Comparison of ENCODE assay signal across 1 cellular context in the genomic region with DNA sequence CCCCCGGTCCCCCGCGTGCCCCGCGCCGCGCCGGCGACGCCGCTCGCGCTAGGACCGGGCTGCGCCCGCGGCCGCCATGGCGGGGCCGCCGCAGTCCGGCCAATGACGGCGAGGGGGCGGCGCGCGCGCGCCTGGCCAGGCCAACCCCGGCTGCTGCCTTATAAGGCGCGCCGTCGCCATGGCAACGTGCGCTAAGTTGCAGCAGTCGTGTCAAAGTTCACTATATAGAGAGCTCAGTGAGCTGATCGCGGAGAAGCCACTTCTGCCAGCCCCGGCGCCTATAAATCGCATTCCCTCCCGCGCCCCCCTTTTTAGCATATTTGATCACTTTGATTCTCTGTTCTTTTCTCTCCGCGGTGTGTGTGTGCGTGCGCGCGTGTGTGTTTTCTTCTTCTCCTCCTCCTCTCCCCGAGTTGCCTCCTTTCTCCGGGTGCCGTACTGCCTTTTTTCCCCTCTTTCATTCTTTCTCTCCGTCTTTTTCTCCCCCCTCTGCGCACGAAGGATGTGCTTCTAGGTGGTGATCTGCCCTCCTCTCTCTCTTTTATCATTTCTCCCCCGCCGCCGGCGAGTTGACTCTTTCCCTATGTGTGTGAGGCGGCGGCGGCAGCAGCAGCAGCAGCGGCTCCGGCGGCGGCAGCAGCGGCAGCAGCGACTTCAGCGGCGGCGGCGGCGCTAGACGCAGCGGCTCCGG.
TF ChIP-seq lines count a peak whose summit lies in the region.

A gene (plus strand): TSS at position 251 of the 691 bp plus-strand sequence. CDS start 1,406 bp downstream, outside the sequence.

TF ChIP-seq in GM12878, 131 proteins besides CTCF, POLR2A, EP300 and RAD21 (continued from another document and continues in another):
- TF ChIP-seq ATF7 (IDR thresholded peaks at IDR 0.05; ENCODE audit: low read depth): 0 out of 2 replicates have a peak, but pooled peaks have one; percentile 18
- peak; percentile 91 for TF ChIP-seq NR2C1 (IDR thresholded peaks at IDR 0.05)
- TF ChIP-seq SMC3 (IDR thresholded peaks at IDR 0.05; ENCODE audit: borderline replicate concordance, low read length): no peak
- TF ChIP-seq, protein P1, sequence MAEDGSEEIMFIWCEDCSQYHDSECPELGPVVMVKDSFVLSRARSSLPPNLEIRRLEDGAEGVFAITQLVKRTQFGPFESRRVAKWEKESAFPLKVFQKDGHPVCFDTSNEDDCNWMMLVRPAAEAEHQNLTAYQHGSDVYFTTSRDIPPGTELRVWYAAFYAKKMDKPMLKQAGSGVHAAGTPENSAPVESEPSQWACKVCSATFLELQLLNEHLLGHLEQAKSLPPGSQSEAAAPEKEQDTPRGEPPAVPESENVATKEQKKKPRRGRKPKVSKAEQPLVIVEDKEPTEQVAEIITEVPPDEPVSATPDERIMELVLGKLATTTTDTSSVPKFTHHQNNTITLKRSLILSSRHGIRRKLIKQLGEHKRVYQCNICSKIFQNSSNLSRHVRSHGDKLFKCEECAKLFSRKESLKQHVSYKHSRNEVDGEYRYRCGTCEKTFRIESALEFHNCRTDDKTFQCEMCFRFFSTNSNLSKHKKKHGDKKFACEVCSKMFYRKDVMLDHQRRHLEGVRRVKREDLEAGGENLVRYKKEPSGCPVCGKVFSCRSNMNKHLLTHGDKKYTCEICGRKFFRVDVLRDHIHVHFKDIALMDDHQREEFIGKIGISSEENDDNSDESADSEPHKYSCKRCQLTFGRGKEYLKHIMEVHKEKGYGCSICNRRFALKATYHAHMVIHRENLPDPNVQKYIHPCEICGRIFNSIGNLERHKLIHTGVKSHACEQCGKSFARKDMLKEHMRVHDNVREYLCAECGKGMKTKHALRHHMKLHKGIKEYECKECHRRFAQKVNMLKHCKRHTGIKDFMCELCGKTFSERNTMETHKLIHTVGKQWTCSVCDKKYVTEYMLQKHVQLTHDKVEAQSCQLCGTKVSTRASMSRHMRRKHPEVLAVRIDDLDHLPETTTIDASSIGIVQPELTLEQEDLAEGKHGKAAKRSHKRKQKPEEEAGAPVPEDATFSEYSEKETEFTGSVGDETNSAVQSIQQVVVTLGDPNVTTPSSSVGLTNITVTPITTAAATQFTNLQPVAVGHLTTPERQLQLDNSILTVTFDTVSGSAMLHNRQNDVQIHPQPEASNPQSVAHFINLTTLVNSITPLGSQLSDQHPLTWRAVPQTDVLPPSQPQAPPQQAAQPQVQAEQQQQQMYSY (CRISPR knock-in tag; IDR thresholded peaks at IDR 0.05): no peak
- TF ChIP-seq, protein P2, sequence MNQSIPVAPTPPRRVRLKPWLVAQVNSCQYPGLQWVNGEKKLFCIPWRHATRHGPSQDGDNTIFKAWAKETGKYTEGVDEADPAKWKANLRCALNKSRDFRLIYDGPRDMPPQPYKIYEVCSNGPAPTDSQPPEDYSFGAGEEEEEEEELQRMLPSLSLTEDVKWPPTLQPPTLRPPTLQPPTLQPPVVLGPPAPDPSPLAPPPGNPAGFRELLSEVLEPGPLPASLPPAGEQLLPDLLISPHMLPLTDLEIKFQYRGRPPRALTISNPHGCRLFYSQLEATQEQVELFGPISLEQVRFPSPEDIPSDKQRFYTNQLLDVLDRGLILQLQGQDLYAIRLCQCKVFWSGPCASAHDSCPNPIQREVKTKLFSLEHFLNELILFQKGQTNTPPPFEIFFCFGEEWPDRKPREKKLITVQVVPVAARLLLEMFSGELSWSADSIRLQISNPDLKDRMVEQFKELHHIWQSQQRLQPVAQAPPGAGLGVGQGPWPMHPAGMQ (IDR thresholded peaks at IDR 0.05; ENCODE audit: borderline replicate concordance): no peak
- no peak for TF ChIP-seq ZNF24 (IDR thresholded peaks at IDR 0.05)
- TF ChIP-seq, protein P3, sequence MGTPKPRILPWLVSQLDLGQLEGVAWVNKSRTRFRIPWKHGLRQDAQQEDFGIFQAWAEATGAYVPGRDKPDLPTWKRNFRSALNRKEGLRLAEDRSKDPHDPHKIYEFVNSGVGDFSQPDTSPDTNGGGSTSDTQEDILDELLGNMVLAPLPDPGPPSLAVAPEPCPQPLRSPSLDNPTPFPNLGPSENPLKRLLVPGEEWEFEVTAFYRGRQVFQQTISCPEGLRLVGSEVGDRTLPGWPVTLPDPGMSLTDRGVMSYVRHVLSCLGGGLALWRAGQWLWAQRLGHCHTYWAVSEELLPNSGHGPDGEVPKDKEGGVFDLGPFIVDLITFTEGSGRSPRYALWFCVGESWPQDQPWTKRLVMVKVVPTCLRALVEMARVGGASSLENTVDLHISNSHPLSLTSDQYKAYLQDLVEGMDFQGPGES (IDR thresholded peaks at IDR 0.05): no peak
- no peak for TF ChIP-seq KDM1A (IDR thresholded peaks at IDR 0.05; ENCODE audit: borderline replicate concordance)
- TF ChIP-seq, protein P4, sequence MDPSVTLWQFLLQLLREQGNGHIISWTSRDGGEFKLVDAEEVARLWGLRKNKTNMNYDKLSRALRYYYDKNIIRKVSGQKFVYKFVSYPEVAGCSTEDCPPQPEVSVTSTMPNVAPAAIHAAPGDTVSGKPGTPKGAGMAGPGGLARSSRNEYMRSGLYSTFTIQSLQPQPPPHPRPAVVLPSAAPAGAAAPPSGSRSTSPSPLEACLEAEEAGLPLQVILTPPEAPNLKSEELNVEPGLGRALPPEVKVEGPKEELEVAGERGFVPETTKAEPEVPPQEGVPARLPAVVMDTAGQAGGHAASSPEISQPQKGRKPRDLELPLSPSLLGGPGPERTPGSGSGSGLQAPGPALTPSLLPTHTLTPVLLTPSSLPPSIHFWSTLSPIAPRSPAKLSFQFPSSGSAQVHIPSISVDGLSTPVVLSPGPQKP (IDR thresholded peaks at IDR 0.05; ENCODE audit: low read depth, low read length): 0 out of 2 replicates have a peak, but pooled peaks have one; percentile 24
- TF ChIP-seq GATAD2B (conservative IDR thresholded peaks at IDR 0.05; ENCODE audit: low read depth): no peak
- TF ChIP-seq SP1 (IDR thresholded peaks at IDR 0.05; ENCODE audit: low read depth, low read length): peak; percentile 78
- TF ChIP-seq NBN (IDR thresholded peaks at IDR 0.05): peak; percentile 92
- no peak for TF ChIP-seq FOXM1 (IDR thresholded peaks at IDR 0.05; ENCODE audit: low read depth, low read length)
- TF ChIP-seq, protein P5, sequence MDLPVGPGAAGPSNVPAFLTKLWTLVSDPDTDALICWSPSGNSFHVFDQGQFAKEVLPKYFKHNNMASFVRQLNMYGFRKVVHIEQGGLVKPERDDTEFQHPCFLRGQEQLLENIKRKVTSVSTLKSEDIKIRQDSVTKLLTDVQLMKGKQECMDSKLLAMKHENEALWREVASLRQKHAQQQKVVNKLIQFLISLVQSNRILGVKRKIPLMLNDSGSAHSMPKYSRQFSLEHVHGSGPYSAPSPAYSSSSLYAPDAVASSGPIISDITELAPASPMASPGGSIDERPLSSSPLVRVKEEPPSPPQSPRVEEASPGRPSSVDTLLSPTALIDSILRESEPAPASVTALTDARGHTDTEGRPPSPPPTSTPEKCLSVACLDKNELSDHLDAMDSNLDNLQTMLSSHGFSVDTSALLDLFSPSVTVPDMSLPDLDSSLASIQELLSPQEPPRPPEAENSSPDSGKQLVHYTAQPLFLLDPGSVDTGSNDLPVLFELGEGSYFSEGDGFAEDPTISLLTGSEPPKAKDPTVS (IDR thresholded peaks at IDR 0.05; ENCODE audit: low read depth, low read length): no peak
- TF ChIP-seq IKZF1 (conservative IDR thresholded peaks at IDR 0.05): 0 out of 2 replicates have a peak, but pooled peaks have one; percentile 34
- TF ChIP-seq TAF1 (IDR thresholded peaks at IDR 0.05; ENCODE audit: borderline replicate concordance, low read depth, low read length): peak; percentile 42; the same call in 1 of the 2 replicates
- TF ChIP-seq BMI1 (IDR thresholded peaks at IDR 0.05; ENCODE audit: borderline replicate concordance): peak; percentile 97
- TF ChIP-seq YY1 (IDR thresholded peaks at IDR 0.05; ENCODE audit: low read depth, low read length): peak; percentile 89
- TF ChIP-seq, protein P6, sequence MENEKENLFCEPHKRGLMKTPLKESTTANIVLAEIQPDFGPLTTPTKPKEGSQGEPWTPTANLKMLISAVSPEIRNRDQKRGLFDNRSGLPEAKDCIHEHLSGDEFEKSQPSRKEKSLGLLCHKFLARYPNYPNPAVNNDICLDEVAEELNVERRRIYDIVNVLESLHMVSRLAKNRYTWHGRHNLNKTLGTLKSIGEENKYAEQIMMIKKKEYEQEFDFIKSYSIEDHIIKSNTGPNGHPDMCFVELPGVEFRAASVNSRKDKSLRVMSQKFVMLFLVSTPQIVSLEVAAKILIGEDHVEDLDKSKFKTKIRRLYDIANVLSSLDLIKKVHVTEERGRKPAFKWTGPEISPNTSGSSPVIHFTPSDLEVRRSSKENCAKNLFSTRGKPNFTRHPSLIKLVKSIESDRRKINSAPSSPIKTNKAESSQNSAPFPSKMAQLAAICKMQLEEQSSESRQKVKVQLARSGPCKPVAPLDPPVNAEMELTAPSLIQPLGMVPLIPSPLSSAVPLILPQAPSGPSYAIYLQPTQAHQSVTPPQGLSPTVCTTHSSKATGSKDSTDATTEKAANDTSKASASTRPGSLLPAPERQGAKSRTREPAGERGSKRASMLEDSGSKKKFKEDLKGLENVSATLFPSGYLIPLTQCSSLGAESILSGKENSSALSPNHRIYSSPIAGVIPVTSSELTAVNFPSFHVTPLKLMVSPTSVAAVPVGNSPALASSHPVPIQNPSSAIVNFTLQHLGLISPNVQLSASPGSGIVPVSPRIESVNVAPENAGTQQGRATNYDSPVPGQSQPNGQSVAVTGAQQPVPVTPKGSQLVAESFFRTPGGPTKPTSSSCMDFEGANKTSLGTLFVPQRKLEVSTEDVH (IDR thresholded peaks at IDR 0.05; ENCODE audit: low read depth, partially characterized antibody): peak; percentile 34
- peak; percentile 22 for TF ChIP-seq MTA2 (IDR thresholded peaks at IDR 0.05; ENCODE audit: low read depth)
- TF ChIP-seq HDGF (IDR thresholded peaks at IDR 0.05): 0 out of 2 replicates have a peak, but pooled peaks have one; percentile 59
- no peak for TF ChIP-seq STAT3 (IDR thresholded peaks at IDR 0.05; ENCODE audit: low read depth, low read length)
- TF ChIP-seq, protein P7, sequence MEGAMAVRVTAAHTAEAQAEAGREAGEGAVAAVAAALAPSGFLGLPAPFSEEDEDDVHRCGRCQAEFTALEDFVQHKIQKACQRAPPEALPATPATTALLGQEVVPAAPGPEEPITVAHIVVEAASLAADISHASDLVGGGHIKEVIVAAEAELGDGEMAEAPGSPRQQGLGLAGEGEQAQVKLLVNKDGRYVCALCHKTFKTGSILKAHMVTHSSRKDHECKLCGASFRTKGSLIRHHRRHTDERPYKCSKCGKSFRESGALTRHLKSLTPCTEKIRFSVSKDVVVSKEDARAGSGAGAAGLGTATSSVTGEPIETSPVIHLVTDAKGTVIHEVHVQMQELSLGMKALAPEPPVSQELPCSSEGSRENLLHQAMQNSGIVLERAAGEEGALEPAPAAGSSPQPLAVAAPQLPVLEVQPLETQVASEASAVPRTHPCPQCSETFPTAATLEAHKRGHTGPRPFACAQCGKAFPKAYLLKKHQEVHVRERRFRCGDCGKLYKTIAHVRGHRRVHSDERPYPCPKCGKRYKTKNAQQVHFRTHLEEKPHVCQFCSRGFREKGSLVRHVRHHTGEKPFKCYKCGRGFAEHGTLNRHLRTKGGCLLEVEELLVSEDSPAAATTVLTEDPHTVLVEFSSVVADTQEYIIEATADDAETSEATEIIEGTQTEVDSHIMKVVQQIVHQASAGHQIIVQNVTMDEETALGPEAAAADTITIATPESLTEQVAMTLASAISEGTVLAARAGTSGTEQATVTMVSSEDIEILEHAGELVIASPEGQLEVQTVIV (IDR thresholded peaks at IDR 0.05; ENCODE audit: borderline replicate concordance, partially characterized antibody): peak; percentile 52
- no peak for TF ChIP-seq RB1 (IDR thresholded peaks at IDR 0.05; ENCODE audit: borderline replicate concordance)
- TF ChIP-seq CHD2 (IDR thresholded peaks at IDR 0.05; ENCODE audit: borderline replicate concordance, low read depth, low read length): no peak
- TF ChIP-seq, protein P8, sequence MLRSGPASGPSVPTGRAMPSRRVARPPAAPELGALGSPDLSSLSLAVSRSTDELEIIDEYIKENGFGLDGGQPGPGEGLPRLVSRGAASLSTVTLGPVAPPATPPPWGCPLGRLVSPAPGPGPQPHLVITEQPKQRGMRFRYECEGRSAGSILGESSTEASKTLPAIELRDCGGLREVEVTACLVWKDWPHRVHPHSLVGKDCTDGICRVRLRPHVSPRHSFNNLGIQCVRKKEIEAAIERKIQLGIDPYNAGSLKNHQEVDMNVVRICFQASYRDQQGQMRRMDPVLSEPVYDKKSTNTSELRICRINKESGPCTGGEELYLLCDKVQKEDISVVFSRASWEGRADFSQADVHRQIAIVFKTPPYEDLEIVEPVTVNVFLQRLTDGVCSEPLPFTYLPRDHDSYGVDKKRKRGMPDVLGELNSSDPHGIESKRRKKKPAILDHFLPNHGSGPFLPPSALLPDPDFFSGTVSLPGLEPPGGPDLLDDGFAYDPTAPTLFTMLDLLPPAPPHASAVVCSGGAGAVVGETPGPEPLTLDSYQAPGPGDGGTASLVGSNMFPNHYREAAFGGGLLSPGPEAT (IDR thresholded peaks at IDR 0.05; ENCODE audit: low read depth): peak; percentile 20; the same call in 1 of the 2 replicates
- TF ChIP-seq, protein P9, sequence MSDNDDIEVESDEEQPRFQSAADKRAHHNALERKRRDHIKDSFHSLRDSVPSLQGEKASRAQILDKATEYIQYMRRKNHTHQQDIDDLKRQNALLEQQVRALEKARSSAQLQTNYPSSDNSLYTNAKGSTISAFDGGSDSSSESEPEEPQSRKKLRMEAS (IDR thresholded peaks at IDR 0.05; ENCODE audit: low read depth, low read length): no peak
- TF ChIP-seq, protein P10, sequence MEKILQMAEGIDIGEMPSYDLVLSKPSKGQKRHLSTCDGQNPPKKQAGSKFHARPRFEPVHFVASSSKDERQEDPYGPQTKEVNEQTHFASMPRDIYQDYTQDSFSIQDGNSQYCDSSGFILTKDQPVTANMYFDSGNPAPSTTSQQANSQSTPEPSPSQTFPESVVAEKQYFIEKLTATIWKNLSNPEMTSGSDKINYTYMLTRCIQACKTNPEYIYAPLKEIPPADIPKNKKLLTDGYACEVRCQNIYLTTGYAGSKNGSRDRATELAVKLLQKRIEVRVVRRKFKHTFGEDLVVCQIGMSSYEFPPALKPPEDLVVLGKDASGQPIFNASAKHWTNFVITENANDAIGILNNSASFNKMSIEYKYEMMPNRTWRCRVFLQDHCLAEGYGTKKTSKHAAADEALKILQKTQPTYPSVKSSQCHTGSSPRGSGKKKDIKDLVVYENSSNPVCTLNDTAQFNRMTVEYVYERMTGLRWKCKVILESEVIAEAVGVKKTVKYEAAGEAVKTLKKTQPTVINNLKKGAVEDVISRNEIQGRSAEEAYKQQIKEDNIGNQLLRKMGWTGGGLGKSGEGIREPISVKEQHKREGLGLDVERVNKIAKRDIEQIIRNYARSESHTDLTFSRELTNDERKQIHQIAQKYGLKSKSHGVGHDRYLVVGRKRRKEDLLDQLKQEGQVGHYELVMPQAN (conservative IDR thresholded peaks at IDR 0.05): peak; percentile 55; the same call in 1 of the 2 replicates
- TF ChIP-seq, protein P11, sequence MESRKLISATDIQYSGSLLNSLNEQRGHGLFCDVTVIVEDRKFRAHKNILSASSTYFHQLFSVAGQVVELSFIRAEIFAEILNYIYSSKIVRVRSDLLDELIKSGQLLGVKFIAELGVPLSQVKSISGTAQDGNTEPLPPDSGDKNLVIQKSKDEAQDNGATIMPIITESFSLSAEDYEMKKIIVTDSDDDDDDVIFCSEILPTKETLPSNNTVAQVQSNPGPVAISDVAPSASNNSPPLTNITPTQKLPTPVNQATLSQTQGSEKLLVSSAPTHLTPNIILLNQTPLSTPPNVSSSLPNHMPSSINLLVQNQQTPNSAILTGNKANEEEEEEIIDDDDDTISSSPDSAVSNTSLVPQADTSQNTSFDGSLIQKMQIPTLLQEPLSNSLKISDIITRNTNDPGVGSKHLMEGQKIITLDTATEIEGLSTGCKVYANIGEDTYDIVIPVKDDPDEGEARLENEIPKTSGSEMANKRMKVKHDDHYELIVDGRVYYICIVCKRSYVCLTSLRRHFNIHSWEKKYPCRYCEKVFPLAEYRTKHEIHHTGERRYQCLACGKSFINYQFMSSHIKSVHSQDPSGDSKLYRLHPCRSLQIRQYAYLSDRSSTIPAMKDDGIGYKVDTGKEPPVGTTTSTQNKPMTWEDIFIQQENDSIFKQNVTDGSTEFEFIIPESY (IDR thresholded peaks at IDR 0.05): no peak
- no peak for TF ChIP-seq SMARCA5 (IDR thresholded peaks at IDR 0.05)
- TF ChIP-seq MXI1 (IDR thresholded peaks at IDR 0.05; ENCODE audit: low read depth, low read length): peak; percentile 85
- TF ChIP-seq FOS (IDR thresholded peaks at IDR 0.05; ENCODE audit: borderline replicate concordance, extremely low read depth, insufficient read length): no peak
